ENCODE assay signal across 10 cellular contexts in genomic region chr3:98730338-98730737, GRCh38. TPM values are rescaled to one million over a fixed set of nuclear protein-coding genes. Genes with fewer than 3 reads are reported as not detected.
DNase-seq lines count a peak whose midpoint lies in the region; ATAC-seq, FAIRE-seq and TF ChIP-seq lines count a peak whose summit lies in the region.
"Had no signal": no experiment of that assay in that cellular context is flagged by ENCODE, and none has a peak within 500 bp of the region (broad histone marks: within the 10 kb centered on the region; RNA-seq: fewer than 3 reads in every experiment).

No MANE protein-coding gene starts in this region.

- H3K27me3 ChIP-seq in kidney epithelial cell (ENCODE audit: control insufficient read depth, insufficient read depth, low read length) (no peaks in the 10 kb centered on the region), small intestine (ENCODE audit: control insufficient read depth in 2 of 2, insufficient read depth in 2 of 2, low read length in 2 of 2) (peaks cover 0 to 9% of the 10 kb centered on the region in 2 donors)

- H3K27ac Mint-ChIP-seq in WTC11: no peak overlapping the region

- H3K4me1 ChIP-seq in small intestine (ENCODE audit: control insufficient read depth in 2 of 2, insufficient read depth in 1 of 2, low read depth in 1 of 2, low read length in 1 of 2): no peaks in the 10 kb centered on the region

- 46 to 71% (median 60%) methylated on average over 1 of the region's 1 CpG for WGBS in small intestine, 3 donors

- no peaks in the 10 kb centered on the region for H3K36me3 Mint-ChIP-seq in WTC11

- H3K36me3 ChIP-seq in kidney epithelial cell (ENCODE audit: control insufficient read depth, insufficient read depth, low read length) (no peaks in the 10 kb centered on the region), small intestine (ENCODE audit: control insufficient read depth in 2 of 2, insufficient read depth in 2 of 2, low read length in 2 of 2) (no peaks in the 10 kb centered on the region)

- H3K4me3 ChIP-seq in GM12864 (ENCODE audit: low read depth, low read length) (no peak overlapping the region; the same call in 1 of the 2 replicates), NB4 (ENCODE audit: low read depth, low read length) (no peak overlapping the region), kidney epithelial cell (ENCODE audit: low read depth, low read length) (no peak overlapping the region), small intestine (ENCODE audit: low read depth in 1 of 2, low read length in 2 of 2) (no peak overlapping the region)
- H3K4me3 ChIP-seq: K562 had no signal

- peak; percentile 55 for DNase-seq in GM12864 (ENCODE audit: low read depth)
- peak; percentile 67 for DNase-seq in NB4 (ENCODE audit: low read depth)
- DNase-seq in kidney epithelial cell (ENCODE audit: low read depth): peak; percentile 49
- DNase-seq in HuH-7.5 (ENCODE audit: low spot score): no peak
- DNase-seq in small intestine: no peak
- DNase-seq in WTC11 (ENCODE audit: low spot score): no peak
- no peak for DNase-seq in SW480 (ENCODE audit: low spot score)

- no peaks in the 10 kb centered on the region for H3K9me3 Mint-ChIP-seq in WTC11

- POLR2A ChIA-PET in WTC11 (lab: Charles Lee): no interaction called here

- TF ChIP-seq CTCF in GM12864 (IDR thresholded peaks at IDR 0.05; ENCODE audit: low read depth, low read length, missing control alignments) (no peak), NB4 (IDR thresholded peaks at IDR 0.05; ENCODE audit: low read depth, low read length) (no peak), kidney epithelial cell (IDR thresholded peaks at IDR 0.05; ENCODE audit: insufficient read depth, low read length, poor library complexity, severe bottlenecking) (no peak), WTC11 (IDR thresholded peaks at IDR 0.05) (no peak)

- no peak for FAIRE-seq in small intestine (lab: Jason Lieb, UNC)
- FAIRE-seq: G401.6, K562 had no signal

- peak; percentile 57 for ATAC-seq in GM21786 (IDR thresholded peaks at IDR 0.05; ENCODE audit: unreplicated experiment)
- no peak for ATAC-seq in WTC11
- ATAC-seq: K562 had no signal

- peaks cover 44% of the 10 kb centered on the region for H3K27me3 Mint-ChIP-seq in WTC11 (ENCODE audit: low read depth)

- H3K27ac ChIP-seq in small intestine (ENCODE audit: low read depth in 1 of 2, low read length in 1 of 2): no peak overlapping the region

- CTCF ChIA-PET in WTC11 (lab: Charles Lee): no interaction called here

- TF ChIP-seq POLR2A in NB4 (IDR thresholded peaks at IDR 0.05; ENCODE audit: extremely low read depth, insufficient read length): no peak

- no peak overlapping the region for H3K4me3 Mint-ChIP-seq in WTC11

- peaks cover 54% of the 10 kb centered on the region for H3K4me1 Mint-ChIP-seq in WTC11

- H3K9me3 ChIP-seq in small intestine (ENCODE audit: control insufficient read depth, low read depth): no peaks in the 10 kb centered on the region

TF ChIP-seq in WTC11, 78 proteins besides CTCF, POLR2A, EP300 and RAD21:
- TF ChIP-seq SP1 (CRISPR knock-in tag; conservative IDR thresholded peaks at IDR 0.05) (no peak), NR2C2 (CRISPR knock-in tag; IDR thresholded peaks at IDR 0.05) (no peak), ZNF121 (CRISPR knock-in tag; IDR thresholded peaks at IDR 0.05) (no peak), ZNF512 (CRISPR knock-in tag; IDR thresholded peaks at IDR 0.05; ENCODE audit: borderline replicate concordance) (no peak), RELA (CRISPR knock-in tag; IDR thresholded peaks at IDR 0.05; ENCODE audit: borderline replicate concordance) (no peak), RORB (CRISPR knock-in tag; IDR thresholded peaks at IDR 0.05) (no peak), USF2 (CRISPR knock-in tag; IDR thresholded peaks at IDR 0.05) (no peak), ZNF219 (CRISPR knock-in tag; IDR thresholded peaks at IDR 0.05; ENCODE audit: borderline replicate concordance) (no peak), ZNF425 (CRISPR knock-in tag; conservative IDR thresholded peaks at IDR 0.05) (no peak), PRRX2 (CRISPR knock-in tag; IDR thresholded peaks at IDR 0.05) (no peak)

RNA-seq across cellular contexts. Expression of gene ST3GAL6, which starts 32.8 kb away (rescaled TPM):
- total RNA-seq in kidney epithelial cell (1.2 and 2.1 TPM in 2 replicates), WTC11 (2021) (8.1 to 8.7 TPM (median 8.3 TPM) in 3 replicates)
- 1 to 10 TPM in 2 of 3 donors, not detected in 1; 2.2 to 3.2 TPM for polyA plus RNA-seq in small intestine
- total RNA-seq: K562 had no signal

Comparison
In these comparisons a context has a peak if more than half of its experiments do, and no peak if none do; other contexts are left out.
1. DNase-seq: peak in GM12864 (single experiment), NB4 (single experiment) and kidney epithelial cell (single experiment); none in HuH-7.5 (single experiment), small intestine (single experiment), WTC11 (single experiment) and SW480 (single experiment).